Comparison of ENCODE assay signal across 8 cellular contexts in the genomic region with DNA sequence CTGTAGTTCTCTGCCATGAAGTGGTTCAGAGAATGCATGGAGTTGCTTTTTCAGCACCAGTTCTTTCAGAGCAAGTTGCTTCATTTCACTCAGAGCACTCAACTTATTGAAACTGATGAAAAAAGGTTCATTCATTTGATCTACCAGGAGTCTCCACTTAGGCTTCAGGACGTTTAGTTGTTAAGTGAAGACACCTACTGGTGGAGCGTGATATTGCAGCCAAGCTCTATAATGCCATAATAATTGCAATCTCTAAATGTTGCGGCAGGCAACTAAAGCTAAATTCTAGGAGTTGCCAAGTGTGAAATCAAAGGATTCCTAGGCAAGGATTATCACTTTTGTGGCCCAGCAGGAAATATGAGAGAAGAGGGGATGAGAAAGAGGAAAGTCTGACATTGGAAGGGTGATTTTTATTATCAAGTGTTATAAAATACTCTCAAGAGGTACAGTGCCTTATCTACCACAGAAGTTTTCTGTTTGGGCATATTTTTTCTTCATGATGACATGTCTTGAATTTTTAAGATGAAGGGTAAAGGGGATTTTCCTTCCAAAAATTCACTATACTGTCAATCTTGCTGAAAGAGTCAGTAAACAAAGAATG.
DNase-seq lines count a peak whose midpoint lies in the region; TF ChIP-seq lines count a peak whose summit lies in the region.

No MANE protein-coding gene starts in this region.

- TF ChIP-seq CTCF in GM10266 (IDR thresholded peaks at IDR 0.05; ENCODE audit: control insufficient read depth, insufficient read depth, low read depth, missing control alignments), result peak; percentile 41
- TF ChIP-seq CTCF in RWPE1 (conservative IDR thresholded peaks at IDR 0.05; ENCODE audit: low read depth), result peak; percentile 61
- TF ChIP-seq CTCF in fibroblast of mammary gland (conservative IDR thresholded peaks at IDR 0.05; ENCODE audit: control insufficient read depth, insufficient read depth, low read depth, low read length), result peak; percentile 79
- TF ChIP-seq CTCF in coronary artery (IDR thresholded peaks at IDR 0.05), result no peak

- CTCF ChIA-PET in RWPE1 (lab: Yijun Ruan, JAX), result interaction anchor here (0.5 to 1.2 kb wide), 9 partner anchors 9 to 1355 kb away, joined by 3 to 8 read pairs (median 3); no protein-coding TSS in a partner anchor

- H3K27me3 ChIP-seq in effector memory CD4-positive, alpha-beta T cell (replicated peaks; ENCODE audit: control insufficient read depth, insufficient read depth, low read length, poor library complexity, severe bottlenecking), result no peaks in the 10 kb centered on the region

- H3K4me1 ChIP-seq in effector memory CD4-positive, alpha-beta T cell (ENCODE audit: control insufficient read depth, insufficient read depth, low read length, poor library complexity, severe bottlenecking), result no peaks in the 10 kb centered on the region

- no peaks in the 10 kb centered on the region for H3K36me3 ChIP-seq in effector memory CD4-positive, alpha-beta T cell (ENCODE audit: control insufficient read depth, insufficient read depth, low read length)

- no peaks in the 10 kb centered on the region for H3K9me3 ChIP-seq in effector memory CD4-positive, alpha-beta T cell (ENCODE audit: control insufficient read depth, low read length)

- DNase-seq in AG08396 (ENCODE audit: low spot score) (peak; percentile 31), GM10266 (ENCODE audit: extremely low spot score) (no peak), RWPE1 (ENCODE audit: low spot score) (no peak), fibroblast of mammary gland (ENCODE audit: low read depth) (peak; percentile 75), HPDE6-E6E7 (ENCODE audit: extremely low spot score) (no peak), coronary artery (ENCODE audit: low spot score) (no peak)
- peak; percentile 51 to 54 for DNase-seq in stimulated activated CD4-positive, alpha-beta T cell treated with anti-CD3 and anti-CD28 coated beads, Interleukin-2, amount 100 ng/mL, for 48 hours
- no peak for DNase-seq in effector memory CD4-positive, alpha-beta T cell

- no peak overlapping the region for H3K4me3 ChIP-seq in fibroblast of mammary gland (ENCODE audit: control insufficient read depth, low read depth, low read length)
- H3K4me3 ChIP-seq in effector memory CD4-positive, alpha-beta T cell (ENCODE audit: insufficient read depth, low read depth, low read length, poor library complexity, severe bottlenecking), result no peak overlapping the region
- H3K4me3 ChIP-seq in coronary artery, result no peak overlapping the region

- POLR2A ChIA-PET in RWPE1 (lab: Yijun Ruan, JAX; ENCODE audit: low non-redundant PET), result interaction anchor here (0.5 kb wide), 1 partner anchor 89 kb away, joined by 3 read pairs; no protein-coding TSS in a partner anchor

- H3K27ac ChIP-seq in RWPE1 (no peak overlapping the region), coronary artery (no peak overlapping the region)
- H3K27ac ChIP-seq in effector memory CD4-positive, alpha-beta T cell (ENCODE audit: insufficient read depth, low read length, poor library complexity, severe bottlenecking), result no peak overlapping the region

Comparison
In these comparisons a context has a peak if more than half of its experiments do, and no peak if none do; other contexts are left out.
1. DNase-seq: peak in AG08396 (single experiment), fibroblast of mammary gland (single experiment) and stimulated activated CD4-positive, alpha-beta T cell treated with anti-CD3 and anti-CD28 coated beads, Interleukin-2, amount 100 ng/mL, for 48 hours (2 of 2); none in GM10266 (single experiment), RWPE1 (single experiment), HPDE6-E6E7 (single experiment), effector memory CD4-positive, alpha-beta T cell (0 of 3) and coronary artery (single experiment).